2 cellular contexts compared by ENCODE assay signal in genomic region chr16:25081702-25082101, GRCh38.
TF ChIP-seq lines count a peak whose summit lies in the region.

No MANE protein-coding gene starts in this region.

TF ChIP-seq in K562, 482 proteins besides CTCF, POLR2A, EP300 and RAD21:
- TF ChIP-seq PBX2 (CRISPR knock-in tag; IDR thresholded peaks at IDR 0.05; ENCODE audit: low read depth) (no peak), PBX2 (tag; conservative IDR thresholded peaks at IDR 0.05; ENCODE audit: low read depth) (0 out of 2 replicates have a peak, but pooled peaks have one; percentile 31), ZFPM2 (CRISPR knock-in tag; IDR thresholded peaks at IDR 0.05) (no peak), EHMT2 (IDR thresholded peaks at IDR 0.05) (no peak), KAT2B (IDR thresholded peaks at IDR 0.05; ENCODE audit: low read depth, low read length) (no peak), ZC3H4 (CRISPR knock-in tag; IDR thresholded peaks at IDR 0.05; ENCODE audit: borderline replicate concordance) (no peak), IRF1 (CRISPR knock-in tag; IDR thresholded peaks at IDR 0.05; ENCODE audit: borderline replicate concordance) (no peak), CREM (IDR thresholded peaks at IDR 0.05; ENCODE audit: low read depth) (peak; percentile 61; the same call in 1 of the 2 replicates), CBFA2T3 (IDR thresholded peaks at IDR 0.05) (peak; percentile 27; the same call in 1 of the 2 replicates), ZNF24 (IDR thresholded peaks at IDR 0.05) (no peak), NFIC (IDR thresholded peaks at IDR 0.05) (peak; percentile 34; the same call in 1 of the 2 replicates), ATF1 (CRISPR knock-in tag; IDR thresholded peaks at IDR 0.05) (no peak), ATF1 (tag; IDR thresholded peaks at IDR 0.05) (0 out of 2 replicates have a peak, but pooled peaks have one; percentile 14), MEIS2 (IDR thresholded peaks at IDR 0.05; ENCODE audit: partially characterized antibody) (peak; percentile 13)

TF ChIP-seq in neural cell, 6 proteins besides CTCF, POLR2A, EP300 and RAD21:
- TF ChIP-seq SMC3 (conservative IDR thresholded peaks at IDR 0.05; ENCODE audit: poor library complexity) (no peak), POLR2AphosphoS5 (IDR thresholded peaks at IDR 0.05) (no peak), MXI1 (conservative IDR thresholded peaks at IDR 0.05; ENCODE audit: poor library complexity, severe bottlenecking) (no peak), TAF1 (IDR thresholded peaks at IDR 0.05; ENCODE audit: low read depth) (no peak), EZH2 (IDR thresholded peaks at IDR 0.05; ENCODE audit: borderline replicate concordance, insufficient read depth, low read length, poor library complexity, severe bottlenecking) (no peak), REST (IDR thresholded peaks at IDR 0.05; ENCODE audit: borderline replicate concordance) (no peak)
